24 cellular contexts compared by ENCODE assay signal in the genomic region with DNA sequence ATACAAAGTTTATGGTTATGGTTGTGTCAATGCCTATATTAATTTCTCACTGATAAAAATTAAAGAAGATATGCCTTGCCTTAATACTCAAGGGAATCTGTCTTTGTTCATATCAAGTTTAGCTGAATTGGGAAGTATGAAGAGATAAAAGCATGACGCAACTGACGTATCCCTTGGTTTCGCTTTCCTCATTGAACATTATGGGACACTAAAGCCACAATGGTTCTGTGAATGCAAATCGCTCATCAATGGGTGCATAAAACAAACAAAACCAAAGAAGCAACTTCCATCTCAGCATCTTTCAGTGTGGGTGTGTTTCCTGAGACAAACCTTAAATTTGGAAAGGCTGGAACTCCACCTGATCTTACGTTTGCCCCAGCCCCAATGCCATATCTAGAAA.
"Had no signal": no experiment of that assay in that cellular context is flagged by ENCODE, and none has a peak within 500 bp of the region (broad histone marks: within the 10 kb centered on the region; RNA-seq: fewer than 3 reads in every experiment).

No MANE protein-coding gene starts in this region.

- H3K9me3 ChIP-seq: Peyer's patch had no signal

- H3K36me3 ChIP-seq: Peyer's patch had no signal

- FAIRE-seq: astrocyte, TTC549 had no signal

- H3K4me3 ChIP-seq: Peyer's patch had no signal

- ATAC-seq: activated naive CD4-positive, alpha-beta T cell treated with anti-CD3 and anti-CD28 coated beads, Interleukin-2, amount 50 U/mL, for 72 hours; activated naive CD8-positive, alpha-beta T cell treated with anti-CD3 and anti-CD28 coated beads, Interleukin-2, amount 50 U/mL, for 24 hours; activated T-cell treated with anti-CD3 and anti-CD28 coated beads, Interleukin-2, amount 50 U/mL, for 4 hours had no signal

- H3K27me3 ChIP-seq: Peyer's patch had no signal

- H3K27ac ChIP-seq: KMS-11, Peyer's patch, RWPE1 had no signal

- H3K4me2 ChIP-seq: KMS-11 had no signal

- H3K9ac ChIP-seq: KMS-11 had no signal

- H3K4me1 ChIP-seq: Peyer's patch had no signal

- DNase-seq: activated B cell treated with CpG ODN at 0.5 μM for 24 hours; activated CD4-positive, alpha-beta T cell treated with anti-CD3 and anti-CD28 coated beads for 1 hour; activated CD4-positive, alpha-beta T cell treated with anti-CD3 and anti-CD28 coated beads, Interleukin-2, amount 10 ng/mL, durations not matched to agents 24 days and 14 days; activated CD4-positive, alpha-beta T cell treated with anti-CD3 and anti-CD28 coated beads, Interleukin-2, amount 50 U/mL, for 48 hours; activated effector memory CD4-positive, alpha-beta T cell treated with anti-CD3 and anti-CD28 coated beads, Interleukin-2, amount 50 U/mL, for 16 hours; activated naive CD4-positive, alpha-beta T cell treated with Interleukin-2 at 50 U/mL for 16 hours; activated naive CD8-positive, alpha-beta T cell treated with anti-CD3 and anti-CD28 coated beads, Interleukin-2, amount 50 U/mL, for 24 hours; activated T-cell treated with anti-CD3 and anti-CD28 coated beads, Interleukin-2, amount 50 U/mL, for 4 hours; amniotic stem cell; cortex of kidney; NCI-H1048; NCI-H146; NCI-H187 treated with DMSO at 0.1 percent for 48 hours; NCI-H2081 treated with DMSO at 0.1 percent for 48 hours; NCI-H446; NCI-H524; Peyer's patch; Right ventricle myocardium superior; T-helper 9 cell had no signal
